7 cellular contexts compared by ENCODE assay signal in genomic region chr16:71050312-71050711, GRCh38.
DNase-seq lines count a peak whose midpoint lies in the region; ATAC-seq, FAIRE-seq and TF ChIP-seq lines count a peak whose summit lies in the region.
"Not testable (repeated sequence)": the region's sequence is repeated elsewhere in the genome, so short reads cannot be mapped to it uniquely, and the experiment has no call there.

No MANE protein-coding gene starts in this region.

- not testable (repeated sequence) for H3K4me2 ChIP-seq in GM23248 (ENCODE audit: unreplicated experiment); PC-3 (ENCODE audit: low read length)

- DNase-seq in Daoy (ENCODE audit: low read depth) (peak; percentile 13), GM23248 (peak; percentile 58), HS-5 (ENCODE audit: low read depth) (peak; percentile 11), PC-3 (peak; percentile 11), fibroblast of peridontal ligament (ENCODE audit: extremely low read depth) (peak; percentile 53), stromal cell of bone marrow (ENCODE audit: low read depth) (peak; percentile 33)

- POLR2A ChIA-PET in PC-3 (lab: Charles Lee; ENCODE audit: unreplicated experiment), result not testable (repeated sequence)

- ATAC-seq in PC-3, result not testable (repeated sequence)

- BruUV-seq in PC-3 (replicated peaks; lab: Mats Ljungman, UMichigan), result not testable (repeated sequence)

- not testable (repeated sequence) for H3K9ac ChIP-seq in GM23248; PC-3 (ENCODE audit: low read length)

- not testable (repeated sequence) for H3K27ac ChIP-seq in GM23248; PC-3 (ENCODE audit: low read length)

- not testable (repeated sequence) for H3K4me3 ChIP-seq in GM23248; PC-3 (ENCODE audit: low read length)

- H4K20me1 ChIP-seq in GM23248 (ENCODE audit: insufficient read depth); PC-3 (ENCODE audit: low read length): not testable (repeated sequence)

- H3K79me2 ChIP-seq in GM23248 (ENCODE audit: insufficient read depth); PC-3 (ENCODE audit: low read length): not testable (repeated sequence)

- H3K9me2 ChIP-seq in GM23248 (ENCODE audit: insufficient read depth); PC-3 (replicated peaks; ENCODE audit: low read length): not testable (repeated sequence)

- intact Hi-C loops in PC-3 (cut with micrococcal nuclease), result not testable (repeated sequence)

- H2AFZ ChIP-seq in GM23248; PC-3 (ENCODE audit: low read length): not testable (repeated sequence)

- in situ Hi-C loops in GM23248 (cut with MboI), result not testable (repeated sequence)

- peak; percentile 99 for FAIRE-seq in endometrium (lab: Jason Lieb, UNC)

- TF ChIP-seq CTCF in PC-3 (conservative IDR thresholded peaks at IDR 0.05; ENCODE audit: low read depth, low read length), result not testable (repeated sequence)

- not testable (repeated sequence) for H3K9me3 ChIP-seq in GM23248 (ENCODE audit: low read depth); PC-3 (ENCODE audit: low read length)

- 3 to 6% methylated on average over 2 of the region's 2 CpGs for WGBS in GM23248 (ENCODE audit: low coverage in 1 of 2, low lambda C conversion rate in 2 of 2, missing lambda C conversion rate in 2 of 2), 2 experiments

- H3K36me3 ChIP-seq in GM23248 (ENCODE audit: low read depth); PC-3 (ENCODE audit: low read depth, low read length): not testable (repeated sequence)

- CTCF ChIA-PET in PC-3 (lab: Charles Lee), result not testable (repeated sequence)

- not testable (repeated sequence) for H3F3A ChIP-seq in GM23248 (ENCODE audit: insufficient read depth); PC-3 (ENCODE audit: low read length, unreplicated experiment)

- H3K4me1 ChIP-seq in GM23248 (ENCODE audit: insufficient read depth); PC-3 (ENCODE audit: insufficient read depth, low read length): not testable (repeated sequence)

- not testable (repeated sequence) for H3K27me3 ChIP-seq in GM23248 (replicated peaks; ENCODE audit: insufficient read depth); PC-3 (ENCODE audit: low read length)
